In genomic region chr11:65478411-65479183, GRCh38 we compare ENCODE assay signal across 8 cellular contexts. TPM values are rescaled to one million over a fixed set of nuclear protein-coding genes. Genes with fewer than 3 reads are reported as not detected.
DNase-seq lines count a peak whose midpoint lies in the region; ATAC-seq lines count a peak whose summit lies in the region.

No MANE protein-coding gene starts in this region.

- H3K9me2 ChIP-seq in GM23248 (ENCODE audit: insufficient read depth): no peaks in the 10 kb centered on the region

- H3K27ac ChIP-seq in GM23248 (peak overlapping the region; percentile 99), skeletal muscle tissue (ENCODE audit: low read depth, low read length) (peak overlapping the region; percentile 100)

- H3K4me1 ChIP-seq in GM23248 (ENCODE audit: insufficient read depth) (peaks cover 52% of the 10 kb centered on the region), skeletal muscle tissue (ENCODE audit: control insufficient read depth in 3 of 3, insufficient read depth in 3 of 3, low read length in 3 of 3) (peaks cover 29 to 50% (median 38%) of the 10 kb centered on the region in 3 donors)

- peaks cover 39% of the 10 kb centered on the region for H3F3A ChIP-seq in GM23248 (ENCODE audit: insufficient read depth)

- peaks cover 16% of the 10 kb centered on the region for H3K36me3 Mint-ChIP-seq in activated T-helper 17 cell treated with anti-CD3 and anti-CD28 coated beads, Interleukin-2, amount 50 U/mL, for 72 hours (ENCODE audit: low read depth)
- no peaks in the 10 kb centered on the region for H3K36me3 Mint-ChIP-seq in immature natural killer cell

- H3K4me3 ChIP-seq in GM23248 (peak overlapping the region; percentile 44), skeletal muscle tissue (ENCODE audit: low read length in 3 of 3) (peak overlapping the region; percentile 30 to 58 (median 40))

- H3K36me3 ChIP-seq in GM23248 (ENCODE audit: low read depth): no peaks in the 10 kb centered on the region
- peaks cover 0 to 4% (median 0%) of the 10 kb centered on the region in 3 donors for H3K36me3 ChIP-seq in skeletal muscle tissue (ENCODE audit: control insufficient read depth in 3 of 3, insufficient read depth in 3 of 3, low read length in 3 of 3)

- no peak for ATAC-seq in activated T-helper 17 cell treated with anti-CD3 and anti-CD28 coated beads, Interleukin-2, amount 50 U/mL, for 72 hours (replicated peaks)
- no peak for ATAC-seq in GM21576 (IDR thresholded peaks at IDR 0.05; ENCODE audit: unreplicated experiment)

- H2AFZ ChIP-seq in GM23248: no peak overlapping the region

- in situ Hi-C loops in GM23248 (cut with MboI): no loop called here

- H3K27me3 Mint-ChIP-seq in activated T-helper 17 cell treated with anti-CD3 and anti-CD28 coated beads, Interleukin-2, amount 50 U/mL, for 72 hours: no peaks in the 10 kb centered on the region
- peaks cover 4 to 16% (median 7%) of the 10 kb centered on the region in 3 donors for H3K27me3 Mint-ChIP-seq in immature natural killer cell (ENCODE audit: low read depth in 3 of 3)

- 5 to 6% methylated on average over 18 to 32 of the region's 33 CpGs for WGBS in GM23248 (ENCODE audit: low coverage in 1 of 2, low lambda C conversion rate in 2 of 2, missing lambda C conversion rate in 2 of 2), 2 experiments

- H4K20me1 ChIP-seq in GM23248 (ENCODE audit: insufficient read depth): no peaks in the 10 kb centered on the region

- H3K4me3 Mint-ChIP-seq in activated T-helper 17 cell treated with anti-CD3 and anti-CD28 coated beads, Interleukin-2, amount 50 U/mL, for 72 hours: peak overlapping the region; percentile 93
- H3K4me3 Mint-ChIP-seq in immature natural killer cell: peak overlapping the region in 3 of 5 donors; percentile 24 to 38 (median 26)

- H3K9ac ChIP-seq in GM23248: peak overlapping the region; percentile 98
- peak overlapping the region; percentile 76 to 100 (median 90) for H3K9ac ChIP-seq in skeletal muscle tissue (ENCODE audit: low read depth in 1 of 3, low read length in 3 of 3)

- peak; percentile 84 for DNase-seq in GM23248
- no peak for DNase-seq in immature natural killer cell
- DNase-seq in GM03348 (ENCODE audit: low spot score): no peak
- DNase-seq in NOMO-1 treated with dmso at 0.1 percent for 144 hours (lab: John Stamatoyannopoulos, UW; ENCODE audit: unreplicated experiment): no peak
- no peak for DNase-seq in stimulated activated naive CD4-positive, alpha-beta T cell treated with Interleukin-2 at 50 U/mL for 16 hours (lab: John Stamatoyannopoulos, UW)

- peaks cover 5% of the 10 kb centered on the region for H3K4me1 Mint-ChIP-seq in activated T-helper 17 cell treated with anti-CD3 and anti-CD28 coated beads, Interleukin-2, amount 50 U/mL, for 72 hours
- peaks cover 8 to 16% of the 10 kb centered on the region in 2 donors for H3K4me1 Mint-ChIP-seq in immature natural killer cell

- no peaks in the 10 kb centered on the region for H3K27me3 ChIP-seq in GM23248 (replicated peaks; ENCODE audit: insufficient read depth)
- no peaks in the 10 kb centered on the region for H3K27me3 ChIP-seq in skeletal muscle tissue (ENCODE audit: control insufficient read depth in 3 of 3, insufficient read depth in 3 of 3, low read length in 3 of 3)

- H3K9me3 ChIP-seq in GM23248 (ENCODE audit: low read depth) (no peaks in the 10 kb centered on the region), skeletal muscle tissue (ENCODE audit: control insufficient read depth in 3 of 3, low read length in 3 of 3) (no peaks in the 10 kb centered on the region)

- H3K4me2 ChIP-seq in GM23248 (ENCODE audit: unreplicated experiment): peak overlapping the region; percentile 72

- H3K27ac Mint-ChIP-seq in activated T-helper 17 cell treated with anti-CD3 and anti-CD28 coated beads, Interleukin-2, amount 50 U/mL, for 72 hours: no peak overlapping the region
- peak overlapping the region; percentile 71 to 100 (median 94) for H3K27ac Mint-ChIP-seq in immature natural killer cell

- H3K79me2 ChIP-seq in GM23248 (ENCODE audit: insufficient read depth): peaks cover 77% of the 10 kb centered on the region

- no peaks in the 10 kb centered on the region for H3K9me3 Mint-ChIP-seq in activated T-helper 17 cell treated with anti-CD3 and anti-CD28 coated beads, Interleukin-2, amount 50 U/mL, for 72 hours
- no peaks in the 10 kb centered on the region for H3K9me3 Mint-ChIP-seq in immature natural killer cell

RNA-seq across cellular contexts. Expression of gene MALAT1, which starts 20.2 kb away (rescaled TPM):
- 2,638 and 3,272 TPM in 2 replicates for total RNA-seq in GM23248 (2014; rRNA removed; shearing (Covaris generic))
- 7,376 and 13,207 TPM in 2 replicates for polyA plus RNA-seq in GM23248 (2016; fragmentation: Nextera tagmentation; extraction: Ambion mirVana)
- total RNA-seq in activated T-helper 17 cell treated with anti-CD3 and anti-CD28 coated beads, Interleukin-2, amount 50 U/mL, for 72 hours: over 10,000 TPM in 1 of 2 donors, 1,000 to 10,000 TPM in 1; 5,547 to 22,796 TPM
- polyA plus RNA-seq in immature natural killer cell: 1,000 to 10,000 TPM; 1,459 to 3,517 (median 2,451) TPM
- total RNA-seq in skeletal muscle tissue: 7,794 TPM

RNA-seq across cellular contexts. Expression of gene SCYL1, which starts 46.3 kb away (rescaled TPM):
- 115 and 133 TPM in 2 replicates for total RNA-seq in GM23248 (2014; rRNA removed; shearing (Covaris generic))
- polyA plus RNA-seq in GM23248 (2016; fragmentation: Nextera tagmentation; extraction: Ambion mirVana): 90.7 and 98.6 TPM in 2 replicates
- total RNA-seq in activated T-helper 17 cell treated with anti-CD3 and anti-CD28 coated beads, Interleukin-2, amount 50 U/mL, for 72 hours: 10 to 100 TPM; 80.4 to 86.8 TPM
- 10 to 100 TPM; 17.8 to 52.5 (median 23.3) TPM for polyA plus RNA-seq in immature natural killer cell
- 36.0 TPM for total RNA-seq in skeletal muscle tissue

RNA-seq across cellular contexts. Expression of gene NEAT1, which starts 56.0 kb away (rescaled TPM):
- total RNA-seq in GM23248 (2014; rRNA removed; shearing (Covaris generic)): 74.3 and 143 TPM in 2 replicates
- 36.2 and 50.7 TPM in 2 replicates for polyA plus RNA-seq in GM23248 (2016; fragmentation: Nextera tagmentation; extraction: Ambion mirVana)
- total RNA-seq in activated T-helper 17 cell treated with anti-CD3 and anti-CD28 coated beads, Interleukin-2, amount 50 U/mL, for 72 hours: 1,000 to 10,000 TPM in 1 of 2 donors, 100 to 1,000 TPM in 1; 823 to 2,912 TPM
- 1 to 10 TPM in 2 of 3 donors, under 1 TPM in 1; 0.26 to 5.9 (median 1.4) TPM for polyA plus RNA-seq in immature natural killer cell
- 26.1 TPM for total RNA-seq in skeletal muscle tissue
